11 cellular contexts compared by ENCODE assay signal in the genomic region with DNA sequence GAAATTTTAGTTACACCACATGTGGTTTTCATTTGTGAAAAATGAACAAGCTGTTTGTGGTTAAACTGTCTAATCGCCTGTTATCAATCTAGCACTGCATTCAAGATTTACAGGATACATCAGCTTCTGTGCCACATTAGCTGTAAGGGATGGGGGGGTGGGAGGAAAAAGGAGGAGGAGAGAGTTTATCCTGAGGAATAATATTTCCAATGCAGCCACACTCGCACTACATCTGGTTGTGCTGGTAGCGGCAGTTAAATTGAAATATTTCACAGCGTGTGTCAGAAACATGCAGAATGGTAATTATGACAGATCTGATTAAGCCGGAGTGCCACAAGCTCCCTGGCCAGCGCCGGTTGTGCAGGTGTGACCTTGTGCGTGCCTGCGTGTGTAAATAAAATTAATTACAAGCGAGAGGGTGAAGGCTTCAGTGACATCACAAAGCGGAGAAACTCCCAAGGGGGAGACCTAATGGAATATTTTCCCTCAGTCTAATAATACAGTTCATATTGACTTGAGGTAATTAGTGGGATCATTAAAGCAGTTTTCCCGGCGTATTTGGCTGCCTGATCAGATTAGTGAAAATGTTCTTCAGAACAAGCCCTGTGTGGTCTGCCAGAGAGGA. TPM values are rescaled to one million over a fixed set of nuclear protein-coding genes. Genes with fewer than 3 reads are reported as not detected.
A peak's percentile ranks its signal among the peaks of the same experiment; 100 is the strongest.
DNase-seq lines count a peak whose midpoint lies in the region; ATAC-seq and TF ChIP-seq lines count a peak whose summit lies in the region.
"Had no signal": no experiment of that assay in that cellular context is flagged by ENCODE, and none has a peak within 500 bp of the region (broad histone marks: within the 10 kb centered on the region; RNA-seq: fewer than 3 reads in every experiment).

No MANE protein-coding gene starts in this region.

- H3K27ac ChIP-seq in body of pancreas (peak overlapping the region in 3 of 4 donors; percentile 7 to 44 (median 12)), smooth muscle cell (ENCODE audit: low read depth) (no peak overlapping the region)
- H3K27ac ChIP-seq: esophagus squamous epithelium had no signal

- no peak overlapping the region for H3K9ac ChIP-seq in smooth muscle cell (ENCODE audit: low read depth)

- 9 to 20% methylated on average over 13 of the region's 13 CpGs for WGBS in body of pancreas, 2 donors
- 76% methylated on average over 13 of the region's 13 CpGs for WGBS in smooth muscle cell (ENCODE audit: low lambda C conversion rate)

- POLR2A ChIA-PET in activated CD4-positive, alpha-beta memory T cell treated with anti-CD3 and anti-CD28 coated beads for 36 hours (lab: Charles Lee): no interaction called here
- POLR2A ChIA-PET in activated CD4-positive, alpha-beta memory T cell treated with anti-CD3 and anti-CD28 coated beads, Interleukin-2, amount 10 ng/mL, durations not matched to agents 7 days and 5 days (lab: Charles Lee): no interaction called here

- H3K36me3 Mint-ChIP-seq in activated CD4-positive, alpha-beta memory T cell treated with anti-CD3 and anti-CD28 coated beads for 36 hours: peaks cover 81% of the 10 kb centered on the region
- H3K36me3 Mint-ChIP-seq in activated CD4-positive, alpha-beta memory T cell treated with anti-CD3 and anti-CD28 coated beads, Interleukin-2, amount 10 ng/mL, durations not matched to agents 7 days and 5 days (ENCODE audit: low read depth): peaks cover 77% of the 10 kb centered on the region

- H2AFZ ChIP-seq in smooth muscle cell (ENCODE audit: low read depth): no peak overlapping the region

- H3K27me3 ChIP-seq in body of pancreas (no peaks in the 10 kb centered on the region), smooth muscle cell (ENCODE audit: low read depth) (no peaks in the 10 kb centered on the region)
- H3K27me3 ChIP-seq: esophagus squamous epithelium had no signal

- DNase-seq in activated CD4-positive, alpha-beta memory T cell treated with anti-CD3 and anti-CD28 coated beads for 36 hours: no peak
- no peak for DNase-seq in activated CD4-positive, alpha-beta memory T cell treated with anti-CD3 and anti-CD28 coated beads, Interleukin-2, amount 10 ng/mL, durations not matched to agents 7 days and 5 days
- DNase-seq in NCI-H2171 treated with DMSO at 0.1 percent for 48 hours (lab: John Stamatoyannopoulos, UW): peak; percentile 68
- DNase-seq in body of pancreas: peak; percentile 40 to 76 (median 62)
- DNase-seq in smooth muscle cell (lab: John Stamatoyannopoulos, UW; ENCODE audit: unreplicated experiment): no peak
- DNase-seq in stimulated activated CD4-positive, alpha-beta T cell treated with anti-CD3 and anti-CD28 coated beads, Interleukin-4, amount 100 ng/mL, for 24 hours: no peak
- DNase-seq in SIG-M5 treated with dmso at 0.1 percent for 504 hours (lab: John Stamatoyannopoulos, UW; ENCODE audit: unreplicated experiment): no peak
- DNase-seq in central memory CD4-positive, alpha-beta T cell: no peak
- DNase-seq: EL, esophagus squamous epithelium, NCI-H2227 treated with DMSO at 0.1 percent for 48 hours had no signal

- H3K9me3 ChIP-seq in body of pancreas: no peaks in the 10 kb centered on the region
- H3K9me3 ChIP-seq in smooth muscle cell (replicated peaks; ENCODE audit: low read depth): no peaks in the 10 kb centered on the region
- H3K9me3 ChIP-seq: esophagus squamous epithelium had no signal

- peaks cover 15% of the 10 kb centered on the region for H3K4me1 ChIP-seq in body of pancreas
- H3K4me1 ChIP-seq in smooth muscle cell (ENCODE audit: low read depth): no peaks in the 10 kb centered on the region
- H3K4me1 ChIP-seq: esophagus squamous epithelium had no signal

- no peaks in the 10 kb centered on the region for H3K9me3 Mint-ChIP-seq in activated CD4-positive, alpha-beta memory T cell treated with anti-CD3 and anti-CD28 coated beads for 36 hours
- no peaks in the 10 kb centered on the region for H3K9me3 Mint-ChIP-seq in activated CD4-positive, alpha-beta memory T cell treated with anti-CD3 and anti-CD28 coated beads, Interleukin-2, amount 10 ng/mL, durations not matched to agents 7 days and 5 days

- ATAC-seq in body of pancreas: peak; percentile 78

- no peaks in the 10 kb centered on the region for H4K20me1 ChIP-seq in smooth muscle cell (ENCODE audit: low read depth)

- TF ChIP-seq CTCF in body of pancreas (IDR thresholded peaks at IDR 0.05) (no peak), smooth muscle cell (IDR thresholded peaks at IDR 0.05; ENCODE audit: borderline replicate concordance, insufficient read depth, poor library complexity, severe bottlenecking) (no peak)

- peak overlapping the region; percentile 24 for H3K4me2 ChIP-seq in smooth muscle cell

- H3K27ac Mint-ChIP-seq in activated CD4-positive, alpha-beta memory T cell treated with anti-CD3 and anti-CD28 coated beads for 36 hours: peak overlapping the region; percentile 38
- H3K27ac Mint-ChIP-seq in activated CD4-positive, alpha-beta memory T cell treated with anti-CD3 and anti-CD28 coated beads, Interleukin-2, amount 10 ng/mL, durations not matched to agents 7 days and 5 days: no peak overlapping the region

- H3F3A ChIP-seq in smooth muscle cell (ENCODE audit: low read depth): no peaks in the 10 kb centered on the region

- peaks cover 55% of the 10 kb centered on the region for H3K4me1 Mint-ChIP-seq in activated CD4-positive, alpha-beta memory T cell treated with anti-CD3 and anti-CD28 coated beads for 36 hours (ENCODE audit: low read depth)
- peaks cover 52% of the 10 kb centered on the region for H3K4me1 Mint-ChIP-seq in activated CD4-positive, alpha-beta memory T cell treated with anti-CD3 and anti-CD28 coated beads, Interleukin-2, amount 10 ng/mL, durations not matched to agents 7 days and 5 days

- H3K4me3 ChIP-seq in body of pancreas: no peak overlapping the region
- no peak overlapping the region for H3K4me3 ChIP-seq in smooth muscle cell
- H3K4me3 ChIP-seq: esophagus squamous epithelium had no signal

- H3K36me3 ChIP-seq in body of pancreas (replicated peaks in 1 of 2; ENCODE audit: insufficient read depth in 1 of 2, low read depth in 2 of 2) (peaks cover 0 to under 1% of the 10 kb centered on the region in 2 donors), smooth muscle cell (ENCODE audit: low read depth) (no peaks in the 10 kb centered on the region)

- no peak for TF ChIP-seq POLR2A in body of pancreas (IDR thresholded peaks at IDR 0.05)

- CTCF ChIA-PET in activated CD4-positive, alpha-beta memory T cell treated with anti-CD3 and anti-CD28 coated beads for 36 hours (lab: Charles Lee): no interaction called here
- CTCF ChIA-PET in activated CD4-positive, alpha-beta memory T cell treated with anti-CD3 and anti-CD28 coated beads, Interleukin-2, amount 10 ng/mL, durations not matched to agents 7 days and 5 days (lab: Charles Lee): interaction anchor here (0.6 to 0.7 kb wide), 3 partner anchors 14 to 388 kb away, joined by 3 read pairs; no protein-coding TSS in a partner anchor

- H3K79me2 ChIP-seq in smooth muscle cell (ENCODE audit: low read depth): no peaks in the 10 kb centered on the region

- intact Hi-C loops in activated CD4-positive, alpha-beta memory T cell treated with anti-CD3 and anti-CD28 coated beads for 36 hours (cut with micrococcal nuclease): no loop called here
- intact Hi-C loops in body of pancreas (cut with DNase I): no loop called here

- H3K27me3 Mint-ChIP-seq in activated CD4-positive, alpha-beta memory T cell treated with anti-CD3 and anti-CD28 coated beads for 36 hours: no peaks in the 10 kb centered on the region
- H3K27me3 Mint-ChIP-seq in activated CD4-positive, alpha-beta memory T cell treated with anti-CD3 and anti-CD28 coated beads, Interleukin-2, amount 10 ng/mL, durations not matched to agents 7 days and 5 days: no peaks in the 10 kb centered on the region

- no peak overlapping the region for H3K4me3 Mint-ChIP-seq in activated CD4-positive, alpha-beta memory T cell treated with anti-CD3 and anti-CD28 coated beads for 36 hours
- H3K4me3 Mint-ChIP-seq in activated CD4-positive, alpha-beta memory T cell treated with anti-CD3 and anti-CD28 coated beads, Interleukin-2, amount 10 ng/mL, durations not matched to agents 7 days and 5 days: no peak overlapping the region

RNA-seq across cellular contexts. Expression of a gene that starts 55.5 kb away (rescaled TPM):
- 100 to 1,000 TPM; 546 to 561 TPM for total RNA-seq in activated CD4-positive, alpha-beta memory T cell treated with anti-CD3 and anti-CD28 coated beads for 36 hours
- 100 to 1,000 TPM; 263 to 267 TPM for total RNA-seq in activated CD4-positive, alpha-beta memory T cell treated with anti-CD3 and anti-CD28 coated beads, Interleukin-2, amount 10 ng/mL, durations not matched to agents 7 days and 5 days
- total RNA-seq in body of pancreas (10 to 100 TPM; 36.1 to 50.8 TPM), smooth muscle cell (9.3 and 17.8 TPM in 2 replicates)
- polyA plus RNA-seq in smooth muscle cell: 2.9 and 4.1 TPM in 2 replicates

Comparison
In these comparisons a context has a peak if more than half of its experiments do, and no peak if none do; other contexts are left out.
1. DNase-seq: peak in NCI-H2171 treated with DMSO at 0.1 percent for 48 hours (single experiment) and body of pancreas (4 of 4); none in activated CD4-positive, alpha-beta memory T cell treated with anti-CD3 and anti-CD28 coated beads for 36 hours (single experiment), activated CD4-positive, alpha-beta memory T cell treated with anti-CD3 and anti-CD28 coated beads, Interleukin-2, amount 10 ng/mL, durations not matched to agents 7 days and 5 days (single experiment), smooth muscle cell (single experiment), stimulated activated CD4-positive, alpha-beta T cell treated with anti-CD3 and anti-CD28 coated beads, Interleukin-4, amount 100 ng/mL, for 24 hours (single experiment), SIG-M5 treated with dmso at 0.1 percent for 504 hours (single experiment) and central memory CD4-positive, alpha-beta T cell (single experiment).
2. RNA of a gene that starts 55.5 kb away (total RNA-seq): 546 to 561 TPM in activated CD4-positive, alpha-beta memory T cell treated with anti-CD3 and anti-CD28 coated beads for 36 hours and 263 to 267 TPM in activated CD4-positive, alpha-beta memory T cell treated with anti-CD3 and anti-CD28 coated beads, Interleukin-2, amount 10 ng/mL, durations not matched to agents 7 days and 5 days; 36.1 to 50.8 TPM in body of pancreas and 9.3 to 17.8 TPM in smooth muscle cell; every median in the first group is over 4 times any median in the second.